Comparison of ENCODE assay signal across 17 cellular contexts in the genomic region with DNA sequence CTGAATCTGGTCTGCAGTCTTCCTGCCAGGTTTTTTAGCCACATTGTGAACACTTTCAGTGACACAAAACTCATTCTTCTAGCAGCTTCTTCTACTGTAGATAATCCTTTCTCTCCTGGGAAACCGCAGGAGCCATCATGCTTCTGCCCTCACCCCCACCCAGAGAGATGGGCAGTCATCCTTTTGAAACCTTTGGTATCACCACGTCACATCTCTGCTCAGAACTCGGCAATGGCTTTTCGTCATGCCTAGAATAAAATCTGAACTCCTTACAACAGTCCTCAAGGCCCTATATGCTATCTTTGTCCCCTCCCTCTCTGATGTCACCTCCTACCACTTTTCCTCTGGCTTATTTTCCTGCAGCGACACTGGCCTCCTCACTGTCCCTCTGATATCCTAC. TPM values are rescaled to one million over a fixed set of nuclear protein-coding genes. Genes with fewer than 3 reads are reported as not detected.
DNase-seq lines count a peak whose midpoint lies in the region; ATAC-seq and TF ChIP-seq lines count a peak whose summit lies in the region.
"Had no signal": no experiment of that assay in that cellular context is flagged by ENCODE, and none has a peak within 500 bp of the region (broad histone marks: within the 10 kb centered on the region; RNA-seq: fewer than 3 reads in every experiment).

No MANE protein-coding gene starts in this region.

- ATAC-seq in activated CD8-positive, alpha-beta memory T cell treated with anti-CD3 and anti-CD28 coated beads, Interleukin-2, amount 10 ng/mL, durations not matched to agents 7 days and 5 days = no peak
- no peak for ATAC-seq in GM19324 (IDR thresholded peaks at IDR 0.05; ENCODE audit: low FRiP score, unreplicated experiment)

- no peaks in the 10 kb centered on the region for H3K9me3 Mint-ChIP-seq in activated CD8-positive, alpha-beta memory T cell treated with anti-CD3 and anti-CD28 coated beads, Interleukin-2, amount 10 ng/mL, durations not matched to agents 7 days and 5 days (ENCODE audit: low read depth)
- no peaks in the 10 kb centered on the region for H3K9me3 Mint-ChIP-seq in type B pancreatic cell
- H3K9me3 Mint-ChIP-seq: CD4-positive, alpha-beta T cell; naive thymus-derived CD8-positive, alpha-beta T cell had no signal

- peaks cover 18% of the 10 kb centered on the region for H3K4me1 Mint-ChIP-seq in activated CD8-positive, alpha-beta memory T cell treated with anti-CD3 and anti-CD28 coated beads, Interleukin-2, amount 10 ng/mL, durations not matched to agents 7 days and 5 days
- H3K4me1 Mint-ChIP-seq in type B pancreatic cell (ENCODE audit: unreplicated experiment) = peaks cover 11% of the 10 kb centered on the region

- H3K79me2 ChIP-seq in OCI-LY7 (ENCODE audit: insufficient read depth, low read depth, low read length) = no peaks in the 10 kb centered on the region

- CTCF ChIA-PET in activated CD8-positive, alpha-beta memory T cell treated with anti-CD3 and anti-CD28 coated beads, Interleukin-2, amount 10 ng/mL, durations not matched to agents 7 days and 5 days (lab: Charles Lee) = interaction anchor here (1.1 to 2.9 kb wide), 7 partner anchors 9 to 160 kb away, joined by 3 to 13 read pairs (median 5); no protein-coding TSS in a partner anchor
- CTCF ChIA-PET in OCI-LY7 (lab: Charles Lee; ENCODE audit: unreplicated experiment) = no interaction called here

- no peak for TF ChIP-seq CTCF in OCI-LY7 (conservative IDR thresholded peaks at IDR 0.05; ENCODE audit: low read length)
- no peak for TF ChIP-seq CTCF in esophagus squamous epithelium (IDR thresholded peaks at IDR 0.05)
- no peak for TF ChIP-seq CTCF in type B pancreatic cell (conservative IDR thresholded peaks at IDR 0.05)

- H3K4me3 Mint-ChIP-seq in activated CD8-positive, alpha-beta memory T cell treated with anti-CD3 and anti-CD28 coated beads, Interleukin-2, amount 10 ng/mL, durations not matched to agents 7 days and 5 days = no peak overlapping the region
- no peak overlapping the region for H3K4me3 Mint-ChIP-seq in type B pancreatic cell

- intact Hi-C loops in OCI-LY7 (cut with micrococcal nuclease; ENCODE audit: unreplicated experiment) (no loop called here), esophagus squamous epithelium (cut with DNase I) (loop anchor here (10.0 kb wide), 1 partner anchor 80 kb away; no protein-coding TSS in a partner anchor)

- POLR2A ChIA-PET in OCI-LY7 (lab: Charles Lee) = no interaction called here

- no peaks in the 10 kb centered on the region for H3K36me3 Mint-ChIP-seq in activated CD8-positive, alpha-beta memory T cell treated with anti-CD3 and anti-CD28 coated beads, Interleukin-2, amount 10 ng/mL, durations not matched to agents 7 days and 5 days
- H3K36me3 Mint-ChIP-seq in type B pancreatic cell = no peaks in the 10 kb centered on the region
- H3K36me3 Mint-ChIP-seq: naive thymus-derived CD8-positive, alpha-beta T cell had no signal

- DNase-seq in activated CD8-positive, alpha-beta memory T cell treated with anti-CD3 and anti-CD28 coated beads, Interleukin-2, amount 10 ng/mL, durations not matched to agents 7 days and 5 days = no peak
- no peak for DNase-seq in activated CD8-positive, alpha-beta memory T cell treated with anti-CD3 and anti-CD28 coated beads for 24 hours
- no peak for DNase-seq in OCI-LY7 (ENCODE audit: low spot score)
- no peak for DNase-seq in esophagus squamous epithelium (lab: John Stamatoyannopoulos, UW)
- DNase-seq in type B pancreatic cell (ENCODE audit: extremely low spot score, unreplicated experiment) = no peak
- DNase-seq in NCI-H2081 treated with DMSO at 0.1 percent for 48 hours (lab: John Stamatoyannopoulos, UW) = no peak
- DNase-seq in NCI-H1436 treated with DMSO at 0.1 percent for 48 hours (lab: John Stamatoyannopoulos, UW) = no peak
- DNase-seq: NCI-H524 treated with DMSO at 0.1 percent for 48 hours had no signal

- TF ChIP-seq POLR2A in esophagus squamous epithelium (IDR thresholded peaks at IDR 0.05) = no peak

- H3K4me2 ChIP-seq in OCI-LY7 (ENCODE audit: low read length) = no peak overlapping the region
- H3K4me2 ChIP-seq: smooth muscle cell had no signal

- peaks cover 0 to 64% (median 5%) of the 10 kb centered on the region in 4 donors for H3K27me3 ChIP-seq in esophagus squamous epithelium

- no peak overlapping the region for H3K4me3 ChIP-seq in OCI-LY7 (ENCODE audit: low read depth, low read length, poor library complexity, severe bottlenecking)
- H3K4me3 ChIP-seq in esophagus squamous epithelium = no peak overlapping the region
- H3K4me3 ChIP-seq: adrenal gland, cardiac muscle cell, GM12878, prostate gland, smooth muscle cell had no signal

- peak overlapping the region; percentile 66; the same call in 1 of the 2 replicates for H2AFZ ChIP-seq in OCI-LY7 (ENCODE audit: low read length)

- H3K27ac ChIP-seq in OCI-LY7 (ENCODE audit: low read depth, low read length, poor library complexity, severe bottlenecking) (no peak overlapping the region), esophagus squamous epithelium (peak overlapping the region in 3 of 4 donors; percentile 44 to 66 (median 48))
- H3K27ac ChIP-seq: adrenal gland, cardiac muscle cell, epithelial cell of prostate, prostate gland had no signal

- peaks cover 8% of the 10 kb centered on the region for H3K4me1 ChIP-seq in OCI-LY7 (ENCODE audit: insufficient read depth, low read length, poor library complexity, severe bottlenecking)
- H3K4me1 ChIP-seq in esophagus squamous epithelium = peaks cover 0 to 27% (median 3%) of the 10 kb centered on the region in 3 donors
- H3K4me1 ChIP-seq: prostate gland had no signal

- peak overlapping the region; percentile 19 for H3K27ac Mint-ChIP-seq in activated CD8-positive, alpha-beta memory T cell treated with anti-CD3 and anti-CD28 coated beads, Interleukin-2, amount 10 ng/mL, durations not matched to agents 7 days and 5 days
- H3K27ac Mint-ChIP-seq in type B pancreatic cell = peak overlapping the region; percentile 48

- WGBS in esophagus squamous epithelium, 2 donors = 85 to 87% methylated on average over 5 of the region's 5 CpGs

- BruUV-seq in OCI-LY7 (replicated peaks; lab: Mats Ljungman, UMichigan) = no TSS peak

- H3K9me3 ChIP-seq in OCI-LY7 (ENCODE audit: low read length) = no peaks in the 10 kb centered on the region
- no peaks in the 10 kb centered on the region for H3K9me3 ChIP-seq in esophagus squamous epithelium
- H3K9me3 ChIP-seq: adrenal gland, prostate gland had no signal

- no peaks in the 10 kb centered on the region for H3K9me2 ChIP-seq in OCI-LY7 (ENCODE audit: insufficient read depth, low read length)

- no peaks in the 10 kb centered on the region for H3K36me3 ChIP-seq in OCI-LY7 (ENCODE audit: insufficient read depth, low read length)
- H3K36me3 ChIP-seq in esophagus squamous epithelium = no peaks in the 10 kb centered on the region
- H3K36me3 ChIP-seq: adrenal gland, cardiac muscle cell, prostate gland had no signal

- no peaks in the 10 kb centered on the region for H4K20me1 ChIP-seq in OCI-LY7 (ENCODE audit: insufficient read depth, low read length)

- H3K27me3 Mint-ChIP-seq in activated CD8-positive, alpha-beta memory T cell treated with anti-CD3 and anti-CD28 coated beads, Interleukin-2, amount 10 ng/mL, durations not matched to agents 7 days and 5 days = peaks cover 42% of the 10 kb centered on the region
- peaks cover 83% of the 10 kb centered on the region for H3K27me3 Mint-ChIP-seq in type B pancreatic cell

RNA-seq across cellular contexts. Expression of gene ZNFX1, which starts 46.4 kb away (rescaled TPM):
- total RNA-seq in activated CD8-positive, alpha-beta memory T cell treated with anti-CD3 and anti-CD28 coated beads, Interleukin-2, amount 10 ng/mL, durations not matched to agents 7 days and 5 days = 10 to 100 TPM; 69.2 to 88.6 TPM
- 14.9 and 15.1 TPM in 2 replicates for total RNA-seq in OCI-LY7 (2014; rRNA removed; shearing (Covaris generic))
- total RNA-seq in OCI-LY7 (2022) (17.1 and 17.6 TPM in 2 replicates), esophagus squamous epithelium (10 to 100 TPM; 12.8 to 25.2 (median 17.9) TPM), type B pancreatic cell (ENCODE audit: low replicate concordance) (14.1 and 21.9 TPM in 2 replicates)
